Comparison of ENCODE assay signal across 8 cellular contexts in genomic region chr15:82530606-82531379, GRCh38. TPM values are rescaled to one million over a fixed set of nuclear protein-coding genes. Genes with fewer than 3 reads are reported as not detected.
A peak's percentile ranks its signal among the peaks of the same experiment; 100 is the strongest.
DNase-seq lines count a peak whose midpoint lies in the region; ATAC-seq and TF ChIP-seq lines count a peak whose summit lies in the region.

No MANE protein-coding gene starts in this region.

- H3K27ac ChIP-seq in esophagus muscularis mucosa (replicated peaks in 1 of 4) (no peak overlapping the region), thyroid gland (no peak overlapping the region)

- peak; percentile 86 for TF ChIP-seq CTCF in AG04449 (IDR thresholded peaks at IDR 0.05; ENCODE audit: insufficient read depth, low read length, missing control alignments)
- TF ChIP-seq CTCF in esophagus muscularis mucosa (IDR thresholded peaks at IDR 0.05): peak; percentile 72 to 79 (median 76)
- TF ChIP-seq CTCF in neural crest cell (conservative IDR thresholded peaks at IDR 0.05): peak; percentile 90
- TF ChIP-seq CTCF in thyroid gland (IDR thresholded peaks at IDR 0.05): peak; percentile 72 to 99 (median 89)

- TF ChIP-seq POLR2A in esophagus muscularis mucosa (IDR thresholded peaks at IDR 0.05; ENCODE audit: low read depth) (no peak), thyroid gland (IDR thresholded peaks at IDR 0.05) (no peak)

- no peaks in the 10 kb centered on the region for H3K27me3 Mint-ChIP-seq in neural crest cell (ENCODE audit: low read depth)

- H3K9me3 Mint-ChIP-seq in neural crest cell: no peaks in the 10 kb centered on the region

- CTCF ChIA-PET in AG04449 (lab: Yijun Ruan, JAX): interaction anchor here (0.8 to 6.6 kb wide), 15 partner anchors 10 to 489 kb away, joined by 3 to 106 read pairs (median 4); partner anchors contain the start of genes C15orf40, RAMAC, RPS17 and WHAMM

- H3K27ac Mint-ChIP-seq in neural crest cell (ENCODE audit: unreplicated experiment): no peak overlapping the region

- peak overlapping the region; percentile 22 for H3K4me3 Mint-ChIP-seq in neural crest cell

- H3K36me3 ChIP-seq in esophagus muscularis mucosa (peaks cover 7 to 36% (median 26%) of the 10 kb centered on the region in 4 donors), thyroid gland (peaks cover 3 to 5% of the 10 kb centered on the region in 2 donors)

- no peak for TF ChIP-seq EP300 in esophagus muscularis mucosa (IDR thresholded peaks at IDR 0.05)

- H3K4me1 Mint-ChIP-seq in neural crest cell: peaks cover 5% of the 10 kb centered on the region

- H3K9me3 ChIP-seq in esophagus muscularis mucosa: no peaks in the 10 kb centered on the region
- H3K9me3 ChIP-seq in thyroid gland: no peaks in the 10 kb centered on the region

- DNase-seq in AG04449 (ENCODE audit: low read depth, low spot score) (no peak), HT-29 (ENCODE audit: low spot score) (peak; percentile 89), esophagus muscularis mucosa (ENCODE audit: extremely low spot score) (no peak), neural crest cell (ENCODE audit: low read depth, low spot score) (peak; percentile 78), thyroid gland (peak; percentile 85 to 87), NCI-H82 (lab: John Stamatoyannopoulos, UW) (no peak)
- peak; percentile 22 to 37 for DNase-seq in activated CD8-positive, alpha-beta memory T cell treated with anti-CD3 and anti-CD28 coated beads for 1 hour (ENCODE audit: extremely low read depth in 1 of 2, low read depth in 1 of 2)

- intact Hi-C loops in esophagus muscularis mucosa (cut with DNase I): no loop called here
- intact Hi-C loops in thyroid gland (cut with DNase I): no loop called here

- H3K4me3 ChIP-seq in AG04449 (ENCODE audit: low read depth, low read length) (peak overlapping the region; percentile 20; the same call in 1 of the 2 replicates), esophagus muscularis mucosa (peak overlapping the region in 3 of 4 donors; percentile 15 to 50 (median 27)), thyroid gland (replicated peaks in 1 of 3) (no peak overlapping the region)

- POLR2A ChIA-PET in AG04449 (lab: Yijun Ruan, JAX): interaction anchor here (1.4 to 2.3 kb wide), 2 partner anchors 10 to 219 kb away, joined by 7 to 22 read pairs; partner anchors contain the start of gene RPS17

- H3K27me3 ChIP-seq in esophagus muscularis mucosa: no peaks in the 10 kb centered on the region
- H3K27me3 ChIP-seq in thyroid gland: no peaks in the 10 kb centered on the region

- peaks cover 15% of the 10 kb centered on the region for H3K36me3 Mint-ChIP-seq in neural crest cell (ENCODE audit: low read depth)

- ATAC-seq in GM19438 (IDR thresholded peaks at IDR 0.05; ENCODE audit: low read depth, unreplicated experiment): peak; percentile 81

- 20% methylated on average over 3 of the region's 10 CpGs for WGBS in esophagus muscularis mucosa
- WGBS in thyroid gland, 2 donors: 10 to 20% methylated on average over 5 to 9 of the region's 10 CpGs

- H3K4me1 ChIP-seq in esophagus muscularis mucosa (peaks cover 7 to 11% (median 8%) of the 10 kb centered on the region in 4 donors), thyroid gland (no peaks in the 10 kb centered on the region)

RNA-seq across cellular contexts. Expression of gene RPS17, which starts 9.5 kb away (rescaled TPM):
- 3,753 and 4,531 TPM in 2 replicates for total RNA-seq in HT-29 (2014; rRNA removed; shearing (Covaris generic))
- 1,000 to 10,000 TPM; 1,410 to 2,934 (median 1,998) TPM for total RNA-seq in esophagus muscularis mucosa
- 2,069 and 2,072 TPM in 2 replicates for total RNA-seq in neural crest cell
- 1,000 to 10,000 TPM; 1,180 to 3,226 (median 2,104) TPM for total RNA-seq in thyroid gland

Comparison
In these comparisons a context has a peak if more than half of its experiments do, and no peak if none do; other contexts are left out.
1. DNase-seq: peak in HT-29 (single experiment), activated CD8-positive, alpha-beta memory T cell treated with anti-CD3 and anti-CD28 coated beads for 1 hour (2 of 2), neural crest cell (single experiment) and thyroid gland (2 of 2); none in AG04449 (single experiment), esophagus muscularis mucosa (single experiment) and NCI-H82 (single experiment).
2. H3K4me3 ChIP-seq: peak in AG04449 (single experiment) and esophagus muscularis mucosa (3 of 4); none in thyroid gland (0 of 3).
3. Peak in every context shown above with its lines, with median percentiles within 50 percentile points of each other: CTCF ChIP-seq.